In the genomic region with DNA sequence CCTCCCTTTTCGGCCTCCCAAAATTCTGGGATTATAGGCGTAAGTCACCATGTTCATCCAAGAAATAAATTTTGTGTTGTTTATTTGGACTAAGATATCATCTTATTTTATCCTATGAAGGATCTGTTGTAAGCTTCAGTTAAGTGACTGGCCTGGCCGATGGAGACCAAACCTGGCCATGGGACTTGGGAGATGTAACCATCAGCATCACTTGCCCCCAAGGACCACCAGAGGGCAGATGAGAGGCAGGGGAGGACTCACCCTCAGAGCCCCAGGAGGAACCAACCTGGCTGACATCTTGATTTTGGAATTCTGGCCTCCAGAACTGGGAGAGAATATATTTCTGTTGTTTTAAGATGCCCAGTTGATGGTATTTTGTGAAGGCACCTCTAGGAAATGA, we compare ENCODE assay signal across 10 cellular contexts.
DNase-seq lines count a peak whose midpoint lies in the region; ATAC-seq and TF ChIP-seq lines count a peak whose summit lies in the region.
"Had no signal": no experiment of that assay in that cellular context is flagged by ENCODE, and none has a peak within 500 bp of the region (broad histone marks: within the 10 kb centered on the region; RNA-seq: fewer than 3 reads in every experiment).

No MANE protein-coding gene starts in this region.

- POLR2A ChIA-PET in activated CD8-positive, alpha-beta T cell treated with anti-CD3 and anti-CD28 coated beads for 36 hours (lab: Charles Lee), result no interaction called here

- H3K4me1 Mint-ChIP-seq in activated CD8-positive, alpha-beta T cell treated with anti-CD3 and anti-CD28 coated beads for 36 hours (ENCODE audit: low read depth), result no peaks in the 10 kb centered on the region
- no peaks in the 10 kb centered on the region for H3K4me1 Mint-ChIP-seq in neural crest cell

- H3K9me3 Mint-ChIP-seq in activated CD8-positive, alpha-beta T cell treated with anti-CD3 and anti-CD28 coated beads for 36 hours, result no peaks in the 10 kb centered on the region
- no peaks in the 10 kb centered on the region for H3K9me3 Mint-ChIP-seq in neural crest cell

- no peak overlapping the region for H3K4me3 Mint-ChIP-seq in activated CD8-positive, alpha-beta T cell treated with anti-CD3 and anti-CD28 coated beads for 36 hours
- no peak overlapping the region for H3K4me3 Mint-ChIP-seq in neural crest cell

- H3K27ac Mint-ChIP-seq in activated CD8-positive, alpha-beta T cell treated with anti-CD3 and anti-CD28 coated beads for 36 hours, result no peak overlapping the region
- no peak overlapping the region for H3K27ac Mint-ChIP-seq in neural crest cell (ENCODE audit: unreplicated experiment)

- CTCF ChIA-PET in activated CD8-positive, alpha-beta T cell treated with anti-CD3 and anti-CD28 coated beads for 36 hours (lab: Charles Lee), result interaction anchor here (0.8 to 1.8 kb wide), 5 partner anchors 10 to 116 kb away, joined by 3 to 7 read pairs (median 3); no protein-coding TSS in a partner anchor

- no peaks in the 10 kb centered on the region for H3K36me3 Mint-ChIP-seq in activated CD8-positive, alpha-beta T cell treated with anti-CD3 and anti-CD28 coated beads for 36 hours (ENCODE audit: low read depth)
- H3K36me3 Mint-ChIP-seq in neural crest cell (ENCODE audit: low read depth), result no peaks in the 10 kb centered on the region

- no peaks in the 10 kb centered on the region for H3K27me3 Mint-ChIP-seq in activated CD8-positive, alpha-beta T cell treated with anti-CD3 and anti-CD28 coated beads for 36 hours
- H3K27me3 Mint-ChIP-seq in neural crest cell (ENCODE audit: low read depth), result peaks cover 4% of the 10 kb centered on the region

- TF ChIP-seq CTCF in activated CD8-positive, alpha-beta T cell treated with anti-CD3 and anti-CD28 coated beads for 36 hours (IDR thresholded peaks at IDR 0.05), result peak; percentile 28
- peak; percentile 63 for TF ChIP-seq CTCF in neural crest cell (conservative IDR thresholded peaks at IDR 0.05)

- DNase-seq in NCI-H526 (lab: John Stamatoyannopoulos, UW), result peak; percentile 29 to 77
- DNase-seq in NCI-H526 treated with DMSO at 0.1 percent for 48 hours (lab: John Stamatoyannopoulos, UW), result no peak
- peak; percentile 32 for DNase-seq in HT1080 (ENCODE audit: low read depth)
- DNase-seq in activated CD8-positive, alpha-beta T cell treated with anti-CD3 and anti-CD28 coated beads for 36 hours, result peak; percentile 38
- DNase-seq in neural crest cell (ENCODE audit: low read depth, low spot score), result peak; percentile 35
- DNase-seq in occipital lobe (lab: John Stamatoyannopoulos, UW), result no peak
- DNase-seq: NK-92 treated with Interleukin-12 subunit alpha and Interleukin-12 subunit beta, amount 100 ng/mL, for 24 hours; stimulated activated CD4-positive, alpha-beta T cell treated with anti-CD3 and anti-CD28 coated beads, Interleukin-15, amount 100 ng/mL, for 24 hours had no signal

- ATAC-seq in activated CD8-positive, alpha-beta T cell treated with anti-CD3 and anti-CD28 coated beads for 36 hours, result peak; percentile 37
- ATAC-seq in HG02798 (IDR thresholded peaks at IDR 0.05; ENCODE audit: poor library complexity, unreplicated experiment) (no peak), GM18909 (IDR thresholded peaks at IDR 0.05; ENCODE audit: poor library complexity, unreplicated experiment) (no peak)

- intact Hi-C loops in activated CD8-positive, alpha-beta T cell treated with anti-CD3 and anti-CD28 coated beads for 36 hours (cut with micrococcal nuclease), result no loop called here

Comparison
In these comparisons a context has a peak if more than half of its experiments do, and no peak if none do; other contexts are left out.
1. DNase-seq: peak in NCI-H526 (2 of 2), HT1080 (single experiment), activated CD8-positive, alpha-beta T cell treated with anti-CD3 and anti-CD28 coated beads for 36 hours (single experiment) and neural crest cell (single experiment); none in NCI-H526 treated with DMSO at 0.1 percent for 48 hours (single experiment) and occipital lobe (single experiment).